Comparison of ENCODE assay signal across 8 cellular contexts in genomic region chr19:17339088-17339741, GRCh38. TPM values are rescaled to one million over a fixed set of nuclear protein-coding genes. Genes with fewer than 3 reads are reported as not detected.
DNase-seq lines count a peak whose midpoint lies in the region; ATAC-seq and TF ChIP-seq lines count a peak whose summit lies in the region.

No MANE protein-coding gene starts in this region.

- H3K4me3 Mint-ChIP-seq in immature natural killer cell, result peak overlapping the region; percentile 48 to 97 (median 52)
- no peak overlapping the region for H3K4me3 Mint-ChIP-seq in glutamatergic neuron (ENCODE audit: unreplicated experiment)

- H3K79me2 ChIP-seq in GM23248 (ENCODE audit: insufficient read depth), result no peaks in the 10 kb centered on the region

- no peaks in the 10 kb centered on the region for H3K9me3 ChIP-seq in GM23248 (ENCODE audit: low read depth)

- no peaks in the 10 kb centered on the region for H4K20me1 ChIP-seq in GM23248 (ENCODE audit: insufficient read depth)

- H3K27ac ChIP-seq in 22Rv1, result peak overlapping the region; percentile 99
- no peak overlapping the region for H3K27ac ChIP-seq in GM23248

- H3K4me3 ChIP-seq in foreskin fibroblast (ENCODE audit: low read depth in 1 of 2, low read length in 2 of 2) (no peak overlapping the region), GM23248 (no peak overlapping the region)

- H3K27ac Mint-ChIP-seq in immature natural killer cell (peak overlapping the region in 1 of 6 donors; percentile 79), glutamatergic neuron (ENCODE audit: unreplicated experiment) (no peak overlapping the region)

- in situ Hi-C loops in GM23248 (cut with MboI), result no loop called here

- ATAC-seq in GM18868 (IDR thresholded peaks at IDR 0.05; ENCODE audit: unreplicated experiment), result no peak

- no peaks in the 10 kb centered on the region for H3K9me3 Mint-ChIP-seq in immature natural killer cell
- H3K9me3 Mint-ChIP-seq in glutamatergic neuron (ENCODE audit: unreplicated experiment), result peaks cover 11% of the 10 kb centered on the region

- H3K36me3 ChIP-seq in GM23248 (ENCODE audit: low read depth), result no peaks in the 10 kb centered on the region

- DNase-seq in HEK293T (ENCODE audit: extremely low spot score) (peak; percentile 57), immature natural killer cell (no peak), foreskin fibroblast (no peak), GM23248 (no peak), glutamatergic neuron (no peak)
- DNase-seq in activated CD8-positive, alpha-beta memory T cell treated with anti-CD3 and anti-CD28 coated beads, Interleukin-2, amount 50 U/mL, for 48 hours, result peak; percentile 83

- no peaks in the 10 kb centered on the region for H3K27me3 ChIP-seq in GM23248 (replicated peaks; ENCODE audit: insufficient read depth)

- no peaks in the 10 kb centered on the region for H3K9me2 ChIP-seq in GM23248 (ENCODE audit: insufficient read depth)

- no peak overlapping the region for H3K9ac ChIP-seq in GM23248

- peaks cover 0 to 7% (median 7%) of the 10 kb centered on the region in 3 donors for H3K27me3 Mint-ChIP-seq in immature natural killer cell (ENCODE audit: low read depth in 3 of 3)
- peaks cover 10% of the 10 kb centered on the region for H3K27me3 Mint-ChIP-seq in glutamatergic neuron (ENCODE audit: unreplicated experiment)

- H3K4me1 Mint-ChIP-seq in immature natural killer cell, result peaks cover 25% of the 10 kb centered on the region in 2 donors
- peaks cover 5% of the 10 kb centered on the region for H3K4me1 Mint-ChIP-seq in glutamatergic neuron (ENCODE audit: low read depth, unreplicated experiment)

- TF ChIP-seq CTCF in 22Rv1 (IDR thresholded peaks at IDR 0.05), result no peak
- TF ChIP-seq CTCF in foreskin fibroblast (IDR thresholded peaks at IDR 0.05; ENCODE audit: low read depth, low read length), result no peak
- TF ChIP-seq CTCF in glutamatergic neuron (IDR thresholded peaks at IDR 0.05; ENCODE audit: partially characterized antibody, unreplicated experiment), result no peak

- H3K4me1 ChIP-seq in GM23248 (ENCODE audit: insufficient read depth), result peaks cover 7% of the 10 kb centered on the region; the same call in 1 of the 2 replicates

- POLR2A ChIA-PET in HEK293T (lab: Yijun Ruan, JAX), result interaction anchor here (1.9 kb wide), 1 partner anchor 46 kb away, joined by 8 read pairs; no protein-coding TSS in a partner anchor

- H3K4me2 ChIP-seq in GM23248 (ENCODE audit: unreplicated experiment), result no peak overlapping the region

- WGBS in GM23248 (ENCODE audit: low coverage in 1 of 2, low lambda C conversion rate in 2 of 2, missing lambda C conversion rate in 2 of 2), 2 experiments, result 92 to 96% methylated on average over 22 to 34 of the region's 34 CpGs

- peaks cover 11% of the 10 kb centered on the region; the same call in 1 of the 2 replicates for H3F3A ChIP-seq in GM23248 (ENCODE audit: insufficient read depth)

- no peaks in the 10 kb centered on the region for H3K36me3 Mint-ChIP-seq in immature natural killer cell
- no peaks in the 10 kb centered on the region for H3K36me3 Mint-ChIP-seq in glutamatergic neuron (ENCODE audit: unreplicated experiment)

- CTCF ChIA-PET in HEK293T (lab: Yijun Ruan, JAX), result no interaction called here

- H2AFZ ChIP-seq in GM23248, result no peak overlapping the region

TF ChIP-seq in HEK293T, 16 proteins besides CTCF, POLR2A, EP300 and RAD21:
- TF ChIP-seq ELF4 (IDR thresholded peaks at IDR 0.05) (no peak), CTBP1 (IDR thresholded peaks at IDR 0.05; ENCODE audit: borderline replicate concordance) (no peak), SP1 (IDR thresholded peaks at IDR 0.05) (no peak), BHLHE40 (IDR thresholded peaks at IDR 0.05; ENCODE audit: borderline replicate concordance) (no peak), SUZ12 (IDR thresholded peaks at IDR 0.05) (no peak), FOXM1 (IDR thresholded peaks at IDR 0.05; ENCODE audit: borderline replicate concordance) (no peak), HDGF (IDR thresholded peaks at IDR 0.05; ENCODE audit: borderline replicate concordance) (no peak), LEF1 (IDR thresholded peaks at IDR 0.05; ENCODE audit: borderline replicate concordance) (no peak), NFRKB (IDR thresholded peaks at IDR 0.05) (no peak), FOXK2 (IDR thresholded peaks at IDR 0.05) (no peak), ZNF384 (IDR thresholded peaks at IDR 0.05) (no peak), ARNT (IDR thresholded peaks at IDR 0.05) (no peak), PKNOX1 (IDR thresholded peaks at IDR 0.05) (no peak), FOXA1 (IDR thresholded peaks at IDR 0.05) (no peak), L3MBTL2 (conservative IDR thresholded peaks at IDR 0.05) (no peak), TARDBP (IDR thresholded peaks at IDR 0.05) (no peak)

RNA-seq across cellular contexts. Expression of gene GTPBP3, which starts 1.9 kb away (rescaled TPM):
- polyA plus RNA-seq in immature natural killer cell (1 to 10 TPM; 2.8 to 8.8 (median 3.1) TPM), GM23248 (2016; fragmentation: Nextera tagmentation; extraction: Ambion mirVana) (7.6 and 7.9 TPM in 2 replicates)
- 11.4 and 14.8 TPM in 2 replicates for total RNA-seq in GM23248 (2014; rRNA removed; shearing (Covaris generic))
- total RNA-seq in glutamatergic neuron (ENCODE audit: unreplicated experiment), result 61.2 TPM

RNA-seq across cellular contexts. Expression of gene ANO8, which starts 4.6 kb away (rescaled TPM):
- under 1 TPM; 0.06 to 0.40 (median 0.12) TPM for polyA plus RNA-seq in immature natural killer cell
- total RNA-seq in GM23248 (2014; rRNA removed; shearing (Covaris generic)), result 2.8 and 4.0 TPM in 2 replicates
- polyA plus RNA-seq in GM23248 (2016; fragmentation: Nextera tagmentation; extraction: Ambion mirVana), result 0.52 and 0.61 TPM in 2 replicates
- 98.8 TPM for total RNA-seq in glutamatergic neuron (ENCODE audit: unreplicated experiment)

RNA-seq across cellular contexts. Expression of gene DDA1, which starts 29.9 kb away (rescaled TPM):
- polyA plus RNA-seq in immature natural killer cell (10 to 100 TPM; 30.0 to 48.6 (median 40.6) TPM), GM23248 (2016; fragmentation: Nextera tagmentation; extraction: Ambion mirVana) (87.8 and 96.9 TPM in 2 replicates)
- total RNA-seq in GM23248 (2014; rRNA removed; shearing (Covaris generic)), result 10.9 and 40.8 TPM in 2 replicates
- 81.2 TPM for total RNA-seq in glutamatergic neuron (ENCODE audit: unreplicated experiment)

RNA-seq across cellular contexts. Expression of gene MRPL34, which starts 33.5 kb away (rescaled TPM):
- 100 to 1,000 TPM; 189 to 270 (median 197) TPM for polyA plus RNA-seq in immature natural killer cell
- 14.7 and 23.0 TPM in 2 replicates for total RNA-seq in GM23248 (2014; rRNA removed; shearing (Covaris generic))
- polyA plus RNA-seq in GM23248 (2016; fragmentation: Nextera tagmentation; extraction: Ambion mirVana), result 74.5 and 78.8 TPM in 2 replicates
- total RNA-seq in glutamatergic neuron (ENCODE audit: unreplicated experiment), result 80.7 TPM

RNA-seq across cellular contexts. Expression of gene ABHD8, which starts 36.0 kb away (rescaled TPM):
- polyA plus RNA-seq in immature natural killer cell (10 to 100 TPM in 1 of 3 donors, 1 to 10 TPM in 2; 7.5 to 10.3 (median 8.3) TPM), GM23248 (2016; fragmentation: Nextera tagmentation; extraction: Ambion mirVana) (8.7 and 9.1 TPM in 2 replicates)
- 10.9 and 19.1 TPM in 2 replicates for total RNA-seq in GM23248 (2014; rRNA removed; shearing (Covaris generic))
- 14.1 TPM for total RNA-seq in glutamatergic neuron (ENCODE audit: unreplicated experiment)

Comparison
In these comparisons a context has a peak if more than half of its experiments do, and no peak if none do; other contexts are left out.
1. DNase-seq: peak in HEK293T (single experiment) and activated CD8-positive, alpha-beta memory T cell treated with anti-CD3 and anti-CD28 coated beads, Interleukin-2, amount 50 U/mL, for 48 hours (single experiment); none in immature natural killer cell (0 of 3), foreskin fibroblast (0 of 2), GM23248 (single experiment) and glutamatergic neuron (single experiment).
2. RNA of gene ANO8, which starts 4.6 kb away (total RNA-seq): 98.8 TPM in glutamatergic neuron (single experiment); 2.8 to 4.0 TPM in GM23248; every median in the first group is over 10 times any median in the second.